Comparison of ENCODE assay signal across 20 cellular contexts in genomic region chr7:1945558-1945957, GRCh38.
"Had no signal": no experiment of that assay in that cellular context is flagged by ENCODE, and none has a peak within 500 bp of the region (broad histone marks: within the 10 kb centered on the region; RNA-seq: fewer than 3 reads in every experiment).

No MANE protein-coding gene starts in this region.

- H3K4me3 Mint-ChIP-seq: activated B cell treated with CpG ODN at 0.5 μM for 24 hours; activated CD4-positive, alpha-beta memory T cell treated with anti-CD3 and anti-CD28 coated beads for 36 hours; activated T-helper 1 cell treated with anti-CD3 and anti-CD28 coated beads, Interleukin-12 subunit alpha, Interleukin-12 subunit beta, Interleukin-2, Interleukin-4 antibody, amounts not matched to agents 30 ng/mL and 10 ng/mL and 1 ng/mL, durations not matched to agents 14 hours and 24 hours and 36 hours had no signal

- ATAC-seq: heart right ventricle, sciatic nerve had no signal

- DNase-seq: activated B cell treated with CpG ODN at 0.5 μM for 24 hours; activated CD4-positive, alpha-beta memory T cell treated with anti-CD3 and anti-CD28 coated beads for 36 hours; activated CD4-positive, alpha-beta T cell treated with anti-CD3 and anti-CD28 coated beads for 4 hours; activated gamma-delta T cell treated with Interleukin-2 at 50 U/mL for 16 hours; activated T-cell treated with anti-CD3 and anti-CD28 coated beads for 4 hours; cortex of kidney; effector CD4-positive, alpha-beta T cell; mammary epithelial cell; midbrain; stimulated activated naive CD4-positive, alpha-beta T cell treated with Interleukin-2 at 50 U/mL for 16 hours; SW 1271; uterus had no signal

- H3K27me3 Mint-ChIP-seq: activated B cell treated with CpG ODN at 0.5 μM for 24 hours; activated CD4-positive, alpha-beta memory T cell treated with anti-CD3 and anti-CD28 coated beads for 36 hours had no signal

- H3K36me3 ChIP-seq: ascending aorta, heart right ventricle, prostate gland, uterus had no signal

- H3K4me3 ChIP-seq: ascending aorta, heart right ventricle, prostate gland, tibial nerve, uterus had no signal

- FAIRE-seq: frontal cortex, TTC549 had no signal

- H3K4me1 ChIP-seq: ascending aorta, prostate gland, uterus had no signal

- H3K27ac ChIP-seq: ascending aorta, prostate gland, tibial nerve, uterus had no signal

- H3K27ac Mint-ChIP-seq: activated B cell treated with CpG ODN at 0.5 μM for 24 hours; activated CD4-positive, alpha-beta memory T cell treated with anti-CD3 and anti-CD28 coated beads for 36 hours; activated T-helper 1 cell treated with anti-CD3 and anti-CD28 coated beads, Interleukin-12 subunit alpha, Interleukin-12 subunit beta, Interleukin-2, Interleukin-4 antibody, amounts not matched to agents 30 ng/mL and 10 ng/mL and 1 ng/mL, durations not matched to agents 14 hours and 24 hours and 36 hours had no signal

- H3K9me3 Mint-ChIP-seq: activated B cell treated with CpG ODN at 0.5 μM for 24 hours; activated CD4-positive, alpha-beta memory T cell treated with anti-CD3 and anti-CD28 coated beads for 36 hours; activated T-helper 1 cell treated with anti-CD3 and anti-CD28 coated beads, Interleukin-12 subunit alpha, Interleukin-12 subunit beta, Interleukin-2, Interleukin-4 antibody, amounts not matched to agents 30 ng/mL and 10 ng/mL and 1 ng/mL, durations not matched to agents 14 hours and 24 hours and 36 hours had no signal

- H3K27me3 ChIP-seq: ascending aorta, heart right ventricle, tibial nerve, uterus had no signal

- H3K9me3 ChIP-seq: ascending aorta, heart right ventricle, prostate gland, tibial nerve, uterus had no signal

- H3K36me3 Mint-ChIP-seq: activated CD4-positive, alpha-beta memory T cell treated with anti-CD3 and anti-CD28 coated beads for 36 hours had no signal
